6 cellular contexts compared by ENCODE assay signal in the genomic region with DNA sequence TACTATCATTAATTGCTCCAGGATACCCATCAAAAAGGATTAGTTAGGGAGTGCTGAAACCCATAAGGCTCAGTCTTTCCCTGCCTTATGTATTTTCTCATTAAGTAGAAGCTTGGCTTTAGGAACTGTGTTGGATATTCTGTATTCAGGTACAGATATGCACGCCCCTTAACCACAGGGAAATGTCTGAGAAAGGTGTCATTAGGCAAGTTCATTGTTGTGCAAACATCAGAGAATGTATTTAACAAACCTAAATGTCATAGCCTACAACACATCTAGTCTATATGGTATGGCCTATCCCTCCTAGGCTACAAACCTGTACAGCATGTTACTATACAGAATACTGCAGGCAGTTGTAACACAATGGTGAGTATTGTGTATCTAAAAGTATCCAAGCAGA. TPM values are rescaled to one million over a fixed set of nuclear protein-coding genes. Genes with fewer than 3 reads are reported as not detected.
A peak's percentile ranks its signal among the peaks of the same experiment; 100 is the strongest.
DNase-seq lines count a peak whose midpoint lies in the region; ATAC-seq, FAIRE-seq and TF ChIP-seq lines count a peak whose summit lies in the region.
"Not testable (repeated sequence)": the region's sequence is repeated elsewhere in the genome, so short reads cannot be mapped to it uniquely, and the experiment has no call there.

No MANE protein-coding gene starts in this region.

- peak; percentile 62 for ATAC-seq in RWPE2 (ENCODE audit: low read depth)
- peak; percentile 14 for ATAC-seq in foreskin keratinocyte

- H3K36me3 ChIP-seq in RWPE2 (ENCODE audit: low read depth); ascending aorta; bronchial epithelial cell (ENCODE audit: control insufficient read depth, insufficient read depth, low read length); neutrophil: not testable (repeated sequence)

- not testable (repeated sequence) for H3K9me3 ChIP-seq in RWPE2 (ENCODE audit: severe bottlenecking); ascending aorta; neutrophil

- not testable (repeated sequence) for H3K27ac ChIP-seq in RWPE2 (ENCODE audit: poor library complexity, severe bottlenecking); foreskin keratinocyte
- H3K27ac ChIP-seq in ascending aorta (peak overlapping the region; percentile 43 to 45), neutrophil (peak overlapping the region; percentile 70)

- H3K4me3 ChIP-seq in RWPE2 (ENCODE audit: severe bottlenecking); ascending aorta; bronchial epithelial cell (ENCODE audit: low read depth, low read length); neutrophil (ENCODE audit: low read depth in 1 of 2, low read length in 1 of 2): not testable (repeated sequence)

- peak; percentile 1 for DNase-seq in NCI-H69 (lab: John Stamatoyannopoulos, UW)
- not testable (repeated sequence) for DNase-seq in RWPE2 (ENCODE audit: low spot score); ascending aorta (ENCODE audit: low spot score in 2 of 2)
- DNase-seq in bronchial epithelial cell (ENCODE audit: low read depth): peak; percentile 33
- DNase-seq in foreskin keratinocyte: peak in 1 of 2 donors; percentile 26

- not testable (repeated sequence) for FAIRE-seq in bronchial epithelial cell (lab: Jason Lieb, UNC)

- not testable (repeated sequence) for H3K27me3 ChIP-seq in RWPE2 (ENCODE audit: insufficient read depth, poor library complexity, severe bottlenecking); ascending aorta; bronchial epithelial cell (ENCODE audit: control insufficient read depth, insufficient read depth, low read length); foreskin keratinocyte; neutrophil

- H3K4me1 ChIP-seq in RWPE2 (ENCODE audit: insufficient read depth, poor library complexity, severe bottlenecking); ascending aorta: not testable (repeated sequence)
- H3K4me1 ChIP-seq in foreskin keratinocyte (peaks cover 12% of the 10 kb centered on the region), neutrophil (ENCODE audit: control insufficient read depth in 1 of 2, insufficient read depth in 1 of 2, low read depth in 1 of 2, low read length in 1 of 2) (peaks cover 37 to 40% of the 10 kb centered on the region in 2 experiments)

- intact Hi-C loops in ascending aorta (cut with DNase I): not testable (repeated sequence)

- not testable (repeated sequence) for TF ChIP-seq CTCF in RWPE2 (IDR thresholded peaks at IDR 0.05; ENCODE audit: poor library complexity, severe bottlenecking); ascending aorta (IDR thresholded peaks at IDR 0.05); bronchial epithelial cell (IDR thresholded peaks at IDR 0.05; ENCODE audit: insufficient read depth, low read length, severe bottlenecking); foreskin keratinocyte (conservative IDR thresholded peaks at IDR 0.05); neutrophil (IDR thresholded peaks at IDR 0.05)

RNA-seq across cellular contexts. Expression of a gene that starts 54.3 kb away (rescaled TPM):
- total RNA-seq in ascending aorta: 15.5 TPM
- 48.7 and 56.1 TPM in 2 replicates for total RNA-seq in bronchial epithelial cell
- total RNA-seq in foreskin keratinocyte: 52.7 and 59.2 TPM in 2 replicates
- polyA plus RNA-seq in foreskin keratinocyte: 6.2 and 6.5 TPM in 2 replicates
